ENCODE assay signal across 1 cellular context in genomic region chr11:104968365-104968855, GRCh38.
TF ChIP-seq lines count a peak whose summit lies in the region.

TSS of gene CASP4 (minus strand) at chr11:104968574. CDS start at chr11:104968525, 49 bp downstream.

TF ChIP-seq in HepG2, 621 proteins besides CTCF, POLR2A, EP300 and RAD21 (continued from another document):
- no peak for TF ChIP-seq SAFB2 (CRISPR knock-in tag; IDR thresholded peaks at IDR 0.05; ENCODE audit: borderline replicate concordance, low read depth)
TF ChIP-seq in HepG2: peak in this region for 44.
